ENCODE assay signal across 1 cellular context in the genomic region with DNA sequence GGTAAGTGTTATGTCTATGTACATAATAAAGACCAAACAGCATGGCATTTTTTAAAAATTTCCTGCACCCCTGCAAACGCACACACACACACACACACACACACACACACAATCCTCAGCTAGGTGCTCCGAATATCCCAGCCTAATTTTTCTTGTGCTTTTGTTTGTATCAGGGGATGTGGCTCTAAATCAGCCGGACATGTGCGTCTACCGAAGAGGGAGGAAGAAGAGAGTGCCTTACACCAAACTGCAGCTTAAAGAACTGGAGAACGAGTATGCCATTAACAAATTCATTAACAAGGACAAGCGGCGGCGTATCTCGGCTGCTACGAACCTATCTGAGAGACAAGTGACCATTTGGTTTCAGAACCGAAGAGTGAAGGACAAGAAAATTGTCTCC.
TF ChIP-seq lines count a peak whose summit lies in the region.

No MANE protein-coding gene starts in this region.

TF ChIP-seq in H1, 55 proteins besides CTCF, POLR2A, EP300 and RAD21:
- TF ChIP-seq POU5F1 (IDR thresholded peaks at IDR 0.05; ENCODE audit: low read depth, low read length) = no peak
- peak; percentile 93 for TF ChIP-seq RNF2 (IDR thresholded peaks at IDR 0.05; ENCODE audit: borderline replicate concordance, low read depth, low read length, missing control alignments, poor library complexity, severe bottlenecking)
- peak; percentile 69; the same call in 1 of the 2 replicates for TF ChIP-seq CBX8 (IDR thresholded peaks at IDR 0.05; ENCODE audit: borderline replicate concordance, low read depth, low read length)
TF ChIP-seq in H1: peak in this region for 2.
